23 cellular contexts compared by ENCODE assay signal in genomic region chr15:42404461-42405235, GRCh38. TPM values are rescaled to one million over a fixed set of nuclear protein-coding genes. Genes with fewer than 3 reads are reported as not detected.
DNase-seq lines count a peak whose midpoint lies in the region; ATAC-seq, FAIRE-seq and TF ChIP-seq lines count a peak whose summit lies in the region.
"Had no signal": no experiment of that assay in that cellular context is flagged by ENCODE, and none has a peak within 500 bp of the region (broad histone marks: within the 10 kb centered on the region; RNA-seq: fewer than 3 reads in every experiment).

No MANE protein-coding gene starts in this region.

- H2BK5ac ChIP-seq in mesendoderm (ENCODE audit: low read length): no peak overlapping the region

- H2BK15ac ChIP-seq in mesendoderm (replicated peaks; ENCODE audit: low read depth): no peak overlapping the region

- no peak overlapping the region for H3K18ac ChIP-seq in mesendoderm (ENCODE audit: low read length)

- H3K4me1 ChIP-seq in mesendoderm (ENCODE audit: control insufficient read depth, low read depth, low read length) (no peaks in the 10 kb centered on the region), tibial artery (no peaks in the 10 kb centered on the region)
- H3K4me1 ChIP-seq: breast epithelium, uterus had no signal

- H3K36me3 Mint-ChIP-seq in activated naive CD4-positive, alpha-beta T cell treated with anti-CD3 and anti-CD28 coated beads, Interleukin-2, amount 10 ng/mL, durations not matched to agents 7 days and 5 days: no peaks in the 10 kb centered on the region

- H3K27me3 ChIP-seq in mesendoderm (ENCODE audit: insufficient read depth, low read length, poor library complexity) (no peaks in the 10 kb centered on the region), tibial artery (no peaks in the 10 kb centered on the region)
- H3K27me3 ChIP-seq: breast epithelium, gastroesophageal sphincter, uterus had no signal

- in situ Hi-C loops in SK-MEL-5 (cut with HindIII; ENCODE audit: low pct_unique_long_range_greater_than_20kb, low sequenced_read_pairs): no loop called here

- no peak overlapping the region for H3K4me3 ChIP-seq in mesendoderm (ENCODE audit: low read length)
- H3K4me3 ChIP-seq in tibial artery: no peak overlapping the region
- H3K4me3 ChIP-seq: breast epithelium, gastroesophageal sphincter, uterus had no signal

- H2BK120ac ChIP-seq in mesendoderm (ENCODE audit: low read depth, low read length): no peak overlapping the region

- no peaks in the 10 kb centered on the region for H3K9me3 Mint-ChIP-seq in activated naive CD4-positive, alpha-beta T cell treated with anti-CD3 and anti-CD28 coated beads, Interleukin-2, amount 10 ng/mL, durations not matched to agents 7 days and 5 days
- H3K9me3 Mint-ChIP-seq: CD8-positive, alpha-beta memory T cell; nephron had no signal

- CTCF ChIA-PET in activated naive CD4-positive, alpha-beta T cell treated with anti-CD3 and anti-CD28 coated beads, Interleukin-2, amount 10 ng/mL, durations not matched to agents 7 days and 5 days (lab: Charles Lee): no interaction called here

- no peak overlapping the region for H2AK5ac ChIP-seq in mesendoderm (ENCODE audit: low read length)

- FAIRE-seq in frontal cortex (lab: Jason Lieb, UNC): no peak

- no peak overlapping the region for H3K27ac ChIP-seq in mesendoderm (ENCODE audit: low read depth, low read length)
- H3K27ac ChIP-seq in tibial artery: no peak overlapping the region
- H3K27ac ChIP-seq: breast epithelium, gastroesophageal sphincter, uterus had no signal

- no peak overlapping the region for H3K56ac ChIP-seq in mesendoderm (ENCODE audit: low read length)

- H3K27me3 Mint-ChIP-seq in activated naive CD4-positive, alpha-beta T cell treated with anti-CD3 and anti-CD28 coated beads, Interleukin-2, amount 10 ng/mL, durations not matched to agents 7 days and 5 days: no peaks in the 10 kb centered on the region
- H3K27me3 Mint-ChIP-seq: activated naive CD8-positive, alpha-beta T cell had no signal

- H3K4ac ChIP-seq in mesendoderm (ENCODE audit: low read depth, low read length): no peak overlapping the region

- H3K4me3 Mint-ChIP-seq in activated naive CD4-positive, alpha-beta T cell treated with anti-CD3 and anti-CD28 coated beads, Interleukin-2, amount 10 ng/mL, durations not matched to agents 7 days and 5 days: no peak overlapping the region
- H3K4me3 Mint-ChIP-seq: activated naive CD8-positive, alpha-beta T cell; nephron had no signal

- no peaks in the 10 kb centered on the region for H3K79me2 ChIP-seq in mesendoderm (ENCODE audit: control insufficient read depth, insufficient read depth, low read length)

- no peak overlapping the region for H4K5ac ChIP-seq in mesendoderm (ENCODE audit: low read length)

- intact Hi-C loops in sciatic nerve (cut with DNase I): no loop called here
- intact Hi-C loops in tibial artery (cut with DNase I; ENCODE audit: low total_unique reads): no loop called here

- WGBS in mesendoderm (ENCODE audit: extremely low coverage, insufficient coverage, low lambda C conversion rate): no CpG with 5 or more reads among the region's 12 CpGs

- no peaks in the 10 kb centered on the region for H3K9me3 ChIP-seq in tibial artery
- H3K9me3 ChIP-seq: breast epithelium, gastroesophageal sphincter, uterus had no signal

- DNase-seq in SK-MEL-5 (ENCODE audit: low read depth, low spot score) (peak; percentile 99), frontal cortex (ENCODE audit: low spot score in 2 of 2) (peak; percentile 49 to 60), mesendoderm (peak; percentile 18), sciatic nerve (ENCODE audit: low spot score) (no peak), tibial artery (no peak)
- no peak for DNase-seq in effector CD8-positive, alpha-beta T cell (lab: John Stamatoyannopoulos, UW)
- no peak for DNase-seq in activated naive CD4-positive, alpha-beta T cell treated with anti-CD3 and anti-CD28 coated beads, Interleukin-2, amount 10 ng/mL, durations not matched to agents 7 days and 5 days
- DNase-seq: CD8-positive, alpha-beta memory T cell; dermis blood vessel endothelial cell; DMS79 treated with DMSO at 0.1 percent for 48 hours; GOT3; mammary epithelial cell; MM.1S; NCI-H1930; NCI-H510A; retina; stimulated activated naive CD8-positive, alpha-beta T cell treated with anti-CD3 and anti-CD28 coated beads, Interleukin-15, Interleukin-2, amounts not matched to agents 100 U/mL and 50 U/mL, for 24 hours; uterus had no signal

- no peaks in the 10 kb centered on the region for H3K36me3 ChIP-seq in mesendoderm (ENCODE audit: control insufficient read depth, insufficient read depth, low read length)
- peaks cover 0 to 81% (median 16%) of the 10 kb centered on the region in 3 donors for H3K36me3 ChIP-seq in tibial artery
- H3K36me3 ChIP-seq: breast epithelium, uterus had no signal

- H4K8ac ChIP-seq in mesendoderm (ENCODE audit: low read depth, low read length): no peak overlapping the region

- H3K4me1 Mint-ChIP-seq in activated naive CD4-positive, alpha-beta T cell treated with anti-CD3 and anti-CD28 coated beads, Interleukin-2, amount 10 ng/mL, durations not matched to agents 7 days and 5 days: no peaks in the 10 kb centered on the region

- no peak overlapping the region for H3K23ac ChIP-seq in mesendoderm (ENCODE audit: low read length)

- ATAC-seq in sciatic nerve (peak; percentile 61), HG03354 (IDR thresholded peaks at IDR 0.05; ENCODE audit: poor library complexity, severe bottlenecking, unreplicated experiment) (no peak)
- ATAC-seq: gastroesophageal sphincter; stimulated activated naive CD8-positive, alpha-beta T cell treated with anti-CD3 and anti-CD28 coated beads, Interleukin-15, Interleukin-2, amounts not matched to agents 100 U/mL and 50 U/mL, for 24 hours had no signal

- no peak overlapping the region for H3K27ac Mint-ChIP-seq in activated naive CD4-positive, alpha-beta T cell treated with anti-CD3 and anti-CD28 coated beads, Interleukin-2, amount 10 ng/mL, durations not matched to agents 7 days and 5 days
- H3K27ac Mint-ChIP-seq: activated naive CD8-positive, alpha-beta T cell had no signal

- H3K9ac ChIP-seq in mesendoderm (ENCODE audit: low read length): no peak overlapping the region

- H3K79me1 ChIP-seq in mesendoderm (ENCODE audit: low read length): no peaks in the 10 kb centered on the region

- no peak for TF ChIP-seq CTCF in tibial artery (IDR thresholded peaks at IDR 0.05)

- H3K4me2 ChIP-seq in mesendoderm (ENCODE audit: low read length): no peak overlapping the region

RNA-seq across cellular contexts. Expression of gene CAPN3, which starts 45.3 kb away (rescaled TPM):
- 640 and 659 TPM in 2 replicates for total RNA-seq in SK-MEL-5 (2014; rRNA removed; shearing (Covaris generic))
- 338 and 369 TPM in 2 replicates for polyA plus RNA-seq in SK-MEL-5 (2015; cell fraction: cytosol; rRNA removed)
- 564 and 603 TPM in 2 replicates for polyA plus RNA-seq in SK-MEL-5 (2015; cell fraction: nucleus; rRNA removed)
- 2.0 TPM for total RNA-seq in frontal cortex
- 0.29 TPM for polyA plus RNA-seq in mesendoderm (2013, experiment 1 of 2)
- polyA plus RNA-seq in mesendoderm (2013, experiment 2 of 2): 0.36 TPM
- 21.9 TPM for total RNA-seq in sciatic nerve

Comparison
In these comparisons a context has a peak if more than half of its experiments do, and no peak if none do; other contexts are left out.
1. DNase-seq: peak in SK-MEL-5 (single experiment), frontal cortex (2 of 2) and mesendoderm (single experiment); none in sciatic nerve (single experiment), effector CD8-positive, alpha-beta T cell (single experiment), activated naive CD4-positive, alpha-beta T cell treated with anti-CD3 and anti-CD28 coated beads, Interleukin-2, amount 10 ng/mL, durations not matched to agents 7 days and 5 days (single experiment) and tibial artery (0 of 2).
2. RNA of gene CAPN3, which starts 45.3 kb away (total RNA-seq): 640 to 659 TPM in SK-MEL-5; 21.9 TPM in sciatic nerve (single experiment) and 2.0 TPM in frontal cortex (single experiment); every median in the first group is over 10 times any median in the second.